8 cellular contexts compared by ENCODE assay signal in genomic region chr20:32820698-32821378, GRCh38. TPM values are rescaled to one million over a fixed set of nuclear protein-coding genes. Genes with fewer than 3 reads are reported as not detected.
DNase-seq lines count a peak whose midpoint lies in the region; ATAC-seq and TF ChIP-seq lines count a peak whose summit lies in the region.

No MANE protein-coding gene starts in this region.

- no peaks in the 10 kb centered on the region for H3K27me3 ChIP-seq in H7 (ENCODE audit: control insufficient read depth, insufficient read depth, low read length)
- no peaks in the 10 kb centered on the region for H3K27me3 ChIP-seq in SU-DHL-6 (ENCODE audit: low read length)

- H3K36me3 ChIP-seq in H7 (replicated peaks; ENCODE audit: control insufficient read depth, insufficient read depth, low read length) (peaks cover 2% of the 10 kb centered on the region), SU-DHL-6 (ENCODE audit: low read length) (no peaks in the 10 kb centered on the region)

- ATAC-seq in sciatic nerve (peak; percentile 5), HG02571 (IDR thresholded peaks at IDR 0.05; ENCODE audit: unreplicated experiment) (no peak)

- H3K4me3 ChIP-seq in H7 (ENCODE audit: insufficient read depth, low read depth, low read length) (peak overlapping the region; percentile 82), SU-DHL-6 (ENCODE audit: insufficient read depth, low read length, poor library complexity, severe bottlenecking) (peak overlapping the region; percentile 77), fibroblast of pulmonary artery (replicated peaks; ENCODE audit: low read depth, low read length) (peak overlapping the region; percentile 92)

- H3K27ac ChIP-seq in SU-DHL-6 (ENCODE audit: low read depth, low read length) = peak overlapping the region; percentile 73

- peak overlapping the region; percentile 82 for H3K9ac ChIP-seq in SU-DHL-6 (ENCODE audit: low read length)

- no peaks in the 10 kb centered on the region for H3K9me2 ChIP-seq in SU-DHL-6 (replicated peaks; ENCODE audit: insufficient read depth, low read length)

- H3K4me2 ChIP-seq in SU-DHL-6 (ENCODE audit: low read depth, low read length, poor library complexity, severe bottlenecking) = peak overlapping the region; percentile 76

- peaks cover 59% of the 10 kb centered on the region for H3K79me2 ChIP-seq in SU-DHL-6 (ENCODE audit: insufficient read depth, low read length)

- no peak overlapping the region for H2AFZ ChIP-seq in SU-DHL-6 (ENCODE audit: low read depth, low read length, severe bottlenecking)

- DNase-seq in H7 (no peak), fibroblast of pulmonary artery (ENCODE audit: low read depth) (no peak), sciatic nerve (ENCODE audit: low spot score) (no peak), globus pallidus (ENCODE audit: low spot score) (no peak), putamen (ENCODE audit: low spot score) (no peak)
- DNase-seq in stimulated activated CD4-positive, alpha-beta T cell treated with anti-CD3 and anti-CD28 coated beads, Interleukin-2, amount 100 ng/mL, for 24 hours = no peak

- TF ChIP-seq CTCF in SU-DHL-6 (IDR thresholded peaks at IDR 0.05; ENCODE audit: insufficient read depth, low read length, poor library complexity, severe bottlenecking) = no peak
- no peak for TF ChIP-seq CTCF in fibroblast of pulmonary artery (IDR thresholded peaks at IDR 0.05; ENCODE audit: low read length, missing control alignments)

- no peaks in the 10 kb centered on the region for H3K9me3 ChIP-seq in SU-DHL-6 (ENCODE audit: insufficient read depth, low read length)

- 0 out of 2 replicates have a peak, but pooled peaks cover 9% of the 10 kb centered on the region for H3F3A ChIP-seq in SU-DHL-6 (ENCODE audit: insufficient read depth)

- peaks cover 41% of the 10 kb centered on the region; the same call in 1 of the 2 replicates for H4K20me1 ChIP-seq in SU-DHL-6 (ENCODE audit: low read depth, low read length)

- intact Hi-C loops in sciatic nerve (cut with DNase I) = no loop called here

RNA-seq across cellular contexts. Expression of gene MAPRE1, which starts 1.1 kb away (rescaled TPM):
- total RNA-seq in H7 (2014; rRNA removed; shearing (Covaris generic)) = 106 and 108 TPM in 2 replicates
- 93.9 TPM for total RNA-seq in sciatic nerve

RNA-seq across cellular contexts. Expression of gene EFCAB8, which starts 37.9 kb away (rescaled TPM):
- 0.17 and 0.44 TPM in 2 replicates for total RNA-seq in H7 (2014; rRNA removed; shearing (Covaris generic))
- 1.1 TPM for total RNA-seq in sciatic nerve

RNA-seq across cellular contexts. Expression of gene DNMT3B, which starts 58.7 kb away (rescaled TPM):
- 496 and 585 TPM in 2 replicates for total RNA-seq in H7 (2014; rRNA removed; shearing (Covaris generic))
- 2.1 TPM for total RNA-seq in sciatic nerve

Comparison
In these comparisons a context has a peak if more than half of its experiments do, and no peak if none do; other contexts are left out.
1. RNA of gene DNMT3B, which starts 58.7 kb away (total RNA-seq): 496 to 585 TPM in H7; 2.1 TPM in sciatic nerve (single experiment); every median in the first group is over 100 times any median in the second.
2. Peak in every context shown above with its lines, with median percentiles within 50 percentile points of each other: H3K4me3 ChIP-seq.